ENCODE assay signal across 26 cellular contexts in genomic region chr10:100504101-100504500, GRCh38. TPM values are rescaled to one million over a fixed set of nuclear protein-coding genes. Genes with fewer than 3 reads are reported as not detected.
DNase-seq lines count a peak whose midpoint lies in the region; ATAC-seq and TF ChIP-seq lines count a peak whose summit lies in the region.
"Had no signal": no experiment of that assay in that cellular context is flagged by ENCODE, and none has a peak within 500 bp of the region (broad histone marks: within the 10 kb centered on the region; RNA-seq: fewer than 3 reads in every experiment).

No MANE protein-coding gene starts in this region.

- no peaks in the 10 kb centered on the region for H3K27me3 Mint-ChIP-seq in T-helper 1 cell treated with Interleukin-12 subunit alpha and Interleukin-12 subunit beta and Interleukin-4 antibody, amounts not matched to agents 30 μg/mL and 1 μg/mL, for 36 hours (ENCODE audit: low read depth)
- H3K27me3 Mint-ChIP-seq in chondrocyte (ENCODE audit: low read depth) (no peaks in the 10 kb centered on the region), neural crest cell (ENCODE audit: low read depth) (no peaks in the 10 kb centered on the region)
- H3K27me3 Mint-ChIP-seq: activated naive CD8-positive, alpha-beta T cell had no signal

- no peak overlapping the region for H3K4me3 Mint-ChIP-seq in T-helper 1 cell treated with Interleukin-12 subunit alpha and Interleukin-12 subunit beta and Interleukin-4 antibody, amounts not matched to agents 30 μg/mL and 1 μg/mL, for 36 hours
- no peak overlapping the region for H3K4me3 Mint-ChIP-seq in chondrocyte (ENCODE audit: unreplicated experiment)
- no peak overlapping the region for H3K4me3 Mint-ChIP-seq in neural crest cell
- H3K4me3 Mint-ChIP-seq: activated naive CD8-positive, alpha-beta T cell had no signal

- peaks cover 82% of the 10 kb centered on the region for H3K4me1 Mint-ChIP-seq in T-helper 1 cell treated with Interleukin-12 subunit alpha and Interleukin-12 subunit beta and Interleukin-4 antibody, amounts not matched to agents 30 μg/mL and 1 μg/mL, for 36 hours (ENCODE audit: low read depth)
- peaks cover 15% of the 10 kb centered on the region for H3K4me1 Mint-ChIP-seq in chondrocyte (ENCODE audit: low read depth)
- peaks cover 38% of the 10 kb centered on the region for H3K4me1 Mint-ChIP-seq in neural crest cell

- TF ChIP-seq CTCF in chondrocyte (IDR thresholded peaks at IDR 0.05) = no peak
- no peak for TF ChIP-seq CTCF in neural crest cell (conservative IDR thresholded peaks at IDR 0.05)

- H3K9me3 Mint-ChIP-seq in T-helper 1 cell treated with Interleukin-12 subunit alpha and Interleukin-12 subunit beta and Interleukin-4 antibody, amounts not matched to agents 30 μg/mL and 1 μg/mL, for 36 hours = no peaks in the 10 kb centered on the region
- H3K9me3 Mint-ChIP-seq in chondrocyte (ENCODE audit: low read depth) (no peaks in the 10 kb centered on the region), neural crest cell (no peaks in the 10 kb centered on the region)
- H3K9me3 Mint-ChIP-seq: activated T-helper 1 cell treated with anti-CD3 and anti-CD28 coated beads, Interleukin-12 subunit alpha, Interleukin-12 subunit beta, Interleukin-2, Interleukin-4 antibody, amounts not matched to agents 30 ng/mL and 10 ng/mL and 1 ng/mL, durations not matched to agents 14 hours and 24 hours and 36 hours had no signal

- no peak for ATAC-seq in GM19463 (IDR thresholded peaks at IDR 0.05; ENCODE audit: unreplicated experiment)
- ATAC-seq: left lobe of liver, psoas muscle had no signal

- DNase-seq in T-helper 1 cell (no peak), MV-4-11 (lab: John Stamatoyannopoulos, UW) (peak; percentile 75), chondrocyte (ENCODE audit: low spot score) (no peak), neural crest cell (ENCODE audit: low read depth, low spot score) (no peak), NCI-H2196 (lab: John Stamatoyannopoulos, UW; ENCODE audit: unreplicated experiment) (no peak)
- no peak for DNase-seq in activated effector memory CD4-positive, alpha-beta T cell treated with anti-CD3 and anti-CD28 coated beads, Interleukin-2, amount 50 U/mL, for 16 hours
- DNase-seq: activated CD4-positive, CD25-positive, alpha-beta regulatory T cell; C1 segment of cervical spinal cord; HCEC 1CT; Kasumi-1; NCI-H1417; NCI-H2107; NCI-H526; OCI-M1; psoas muscle; SHP77; small intestine; stimulated activated CD4-positive, alpha-beta T cell treated with anti-CD3 and anti-CD28 coated beads, Interleukin-4, amount 100 ng/mL, for 24 hours had no signal

- peak overlapping the region; percentile 27 for H3K27ac Mint-ChIP-seq in T-helper 1 cell treated with Interleukin-12 subunit alpha and Interleukin-12 subunit beta and Interleukin-4 antibody, amounts not matched to agents 30 μg/mL and 1 μg/mL, for 36 hours
- peak overlapping the region; percentile 62 for H3K27ac Mint-ChIP-seq in chondrocyte (ENCODE audit: unreplicated experiment)
- H3K27ac Mint-ChIP-seq in neural crest cell (ENCODE audit: unreplicated experiment) = peak overlapping the region; percentile 60

- H3K36me3 Mint-ChIP-seq in T-helper 1 cell treated with Interleukin-12 subunit alpha and Interleukin-12 subunit beta and Interleukin-4 antibody, amounts not matched to agents 30 μg/mL and 1 μg/mL, for 36 hours (ENCODE audit: low read depth) = peaks cover 74% of the 10 kb centered on the region
- H3K36me3 Mint-ChIP-seq in chondrocyte (ENCODE audit: low read depth) (peaks cover 20% of the 10 kb centered on the region), neural crest cell (ENCODE audit: low read depth) (peaks cover 22% of the 10 kb centered on the region)

RNA-seq across cellular contexts. Expression of gene SEC31B, which starts 15.6 kb away (rescaled TPM):
- total RNA-seq in chondrocyte (8.5 to 12.4 TPM (median 8.9 TPM) in 3 replicates), neural crest cell (18.1 and 18.7 TPM in 2 replicates)

RNA-seq across cellular contexts. Expression of gene NDUFB8, which starts 25.6 kb away (rescaled TPM):
- total RNA-seq in chondrocyte (124 to 134 TPM (median 127 TPM) in 3 replicates), neural crest cell (200 and 235 TPM in 2 replicates)

RNA-seq across cellular contexts. Expression of gene HIF1AN, which starts 31.6 kb away (rescaled TPM):
- total RNA-seq in chondrocyte (39.2 to 50.8 TPM (median 43.1 TPM) in 3 replicates), neural crest cell (55.7 and 62.9 TPM in 2 replicates)

RNA-seq across cellular contexts. Expression of gene WNT8B, which starts 41.3 kb away (rescaled TPM):
- total RNA-seq in chondrocyte = not detected in 3 replicates
- 3.8 and 4.2 TPM in 2 replicates for total RNA-seq in neural crest cell
- total RNA-seq: activated CD8-positive, alpha-beta memory T cell treated with anti-CD3 and anti-CD28 coated beads for 36 hours; dermis microvascular lymphatic vessel endothelial cell; glomerular endothelial cell; left lobe of liver; psoas muscle had no signal
